ENCODE assay signal across 1 cellular context in genomic region chr11:33257160-33257896, GRCh38.
TF ChIP-seq lines count a peak whose summit lies in the region.

TSS of gene HIPK3 (plus strand) at chr11:33257381.

TF ChIP-seq in K562, 482 proteins besides CTCF, POLR2A, EP300 and RAD21 (continued from another document and continues in another):
- TF ChIP-seq TEAD4 (IDR thresholded peaks at IDR 0.05; ENCODE audit: low read length), result no peak
- TF ChIP-seq TEAD4 (CRISPR knock-in tag; IDR thresholded peaks at IDR 0.05; ENCODE audit: borderline replicate concordance), result no peak
- 0 out of 2 replicates have a peak, but pooled peaks have one; percentile 54 for TF ChIP-seq ZNF24 (IDR thresholded peaks at IDR 0.05)
- TF ChIP-seq ZNF589 (CRISPR knock-in tag; IDR thresholded peaks at IDR 0.05; ENCODE audit: low read depth), result no peak; the same call in 1 of the 2 replicates
- no peak; the same call in 1 of the 2 replicates for TF ChIP-seq DPF2 (IDR thresholded peaks at IDR 0.05)
- TF ChIP-seq ZNF12 (CRISPR knock-in tag; IDR thresholded peaks at IDR 0.05), result 0 out of 2 replicates have a peak, but pooled peaks have one; percentile 31
- no peak for TF ChIP-seq SFPQ (IDR thresholded peaks at IDR 0.05; ENCODE audit: low read depth, low read length)
- TF ChIP-seq TAF1 (IDR thresholded peaks at IDR 0.05; ENCODE audit: control insufficient read depth, extremely low read depth, insufficient read depth, low read length, severe bottlenecking), result peak; percentile 48
- TF ChIP-seq THRAP3 (IDR thresholded peaks at IDR 0.05; ENCODE audit: borderline replicate concordance), result no peak
- TF ChIP-seq ZNF212 (CRISPR knock-in tag; IDR thresholded peaks at IDR 0.05), result 0 out of 2 replicates have a peak, but pooled peaks have one; percentile 31
- TF ChIP-seq, protein P1, sequence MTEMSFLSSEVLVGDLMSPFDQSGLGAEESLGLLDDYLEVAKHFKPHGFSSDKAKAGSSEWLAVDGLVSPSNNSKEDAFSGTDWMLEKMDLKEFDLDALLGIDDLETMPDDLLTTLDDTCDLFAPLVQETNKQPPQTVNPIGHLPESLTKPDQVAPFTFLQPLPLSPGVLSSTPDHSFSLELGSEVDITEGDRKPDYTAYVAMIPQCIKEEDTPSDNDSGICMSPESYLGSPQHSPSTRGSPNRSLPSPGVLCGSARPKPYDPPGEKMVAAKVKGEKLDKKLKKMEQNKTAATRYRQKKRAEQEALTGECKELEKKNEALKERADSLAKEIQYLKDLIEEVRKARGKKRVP (CRISPR knock-in tag; IDR thresholded peaks at IDR 0.05), result no peak
- peak; percentile 57; the same call in 1 of the 2 replicates for TF ChIP-seq HNRNPL (IDR thresholded peaks at IDR 0.05; ENCODE audit: low read depth, low read length)
- peak; percentile 72 for TF ChIP-seq ZNF740 (CRISPR knock-in tag; IDR thresholded peaks at IDR 0.05)
- no peak for TF ChIP-seq ZNF740 (tag; IDR thresholded peaks at IDR 0.05)
- TF ChIP-seq, protein P2, sequence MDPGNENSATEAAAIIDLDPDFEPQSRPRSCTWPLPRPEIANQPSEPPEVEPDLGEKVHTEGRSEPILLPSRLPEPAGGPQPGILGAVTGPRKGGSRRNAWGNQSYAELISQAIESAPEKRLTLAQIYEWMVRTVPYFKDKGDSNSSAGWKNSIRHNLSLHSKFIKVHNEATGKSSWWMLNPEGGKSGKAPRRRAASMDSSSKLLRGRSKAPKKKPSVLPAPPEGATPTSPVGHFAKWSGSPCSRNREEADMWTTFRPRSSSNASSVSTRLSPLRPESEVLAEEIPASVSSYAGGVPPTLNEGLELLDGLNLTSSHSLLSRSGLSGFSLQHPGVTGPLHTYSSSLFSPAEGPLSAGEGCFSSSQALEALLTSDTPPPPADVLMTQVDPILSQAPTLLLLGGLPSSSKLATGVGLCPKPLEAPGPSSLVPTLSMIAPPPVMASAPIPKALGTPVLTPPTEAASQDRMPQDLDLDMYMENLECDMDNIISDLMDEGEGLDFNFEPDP (CRISPR knock-in tag; IDR thresholded peaks at IDR 0.05), result 0 out of 2 replicates have a peak, but pooled peaks have one; percentile 58
- no peak for TF ChIP-seq ZNF146 (CRISPR knock-in tag; IDR thresholded peaks at IDR 0.05; ENCODE audit: unreplicated experiment)
- TF ChIP-seq SMAD4 (CRISPR knock-in tag; conservative IDR thresholded peaks at IDR 0.05), result peak; percentile 71; the same call in 1 of the 2 replicates
- TF ChIP-seq ARID4B (CRISPR knock-in tag; IDR thresholded peaks at IDR 0.05), result peak; percentile 58; the same call in 1 of the 2 replicates
- peak; percentile 33 for TF ChIP-seq U2AF1 (optimal IDR thresholded peaks at IDR 0.05; ENCODE audit: low read depth, low read length)
- TF ChIP-seq PURB (CRISPR knock-in tag; IDR thresholded peaks at IDR 0.05; ENCODE audit: low read depth), result no peak
- TF ChIP-seq NR3C1 (CRISPR knock-in tag; IDR thresholded peaks at IDR 0.05), result peak; percentile 75
- peak; percentile 61; the same call in 1 of the 2 replicates for TF ChIP-seq RBM14 (IDR thresholded peaks at IDR 0.05; ENCODE audit: borderline replicate concordance, insufficient read depth, low read depth, low read length)
- TF ChIP-seq, protein P3, sequence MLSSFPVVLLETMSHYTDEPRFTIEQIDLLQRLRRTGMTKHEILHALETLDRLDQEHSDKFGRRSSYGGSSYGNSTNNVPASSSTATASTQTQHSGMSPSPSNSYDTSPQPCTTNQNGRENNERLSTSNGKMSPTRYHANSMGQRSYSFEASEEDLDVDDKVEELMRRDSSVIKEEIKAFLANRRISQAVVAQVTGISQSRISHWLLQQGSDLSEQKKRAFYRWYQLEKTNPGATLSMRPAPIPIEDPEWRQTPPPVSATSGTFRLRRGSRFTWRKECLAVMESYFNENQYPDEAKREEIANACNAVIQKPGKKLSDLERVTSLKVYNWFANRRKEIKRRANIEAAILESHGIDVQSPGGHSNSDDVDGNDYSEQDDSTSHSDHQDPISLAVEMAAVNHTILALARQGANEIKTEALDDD (IDR thresholded peaks at IDR 0.05), result no peak
- TF ChIP-seq, protein P4, sequence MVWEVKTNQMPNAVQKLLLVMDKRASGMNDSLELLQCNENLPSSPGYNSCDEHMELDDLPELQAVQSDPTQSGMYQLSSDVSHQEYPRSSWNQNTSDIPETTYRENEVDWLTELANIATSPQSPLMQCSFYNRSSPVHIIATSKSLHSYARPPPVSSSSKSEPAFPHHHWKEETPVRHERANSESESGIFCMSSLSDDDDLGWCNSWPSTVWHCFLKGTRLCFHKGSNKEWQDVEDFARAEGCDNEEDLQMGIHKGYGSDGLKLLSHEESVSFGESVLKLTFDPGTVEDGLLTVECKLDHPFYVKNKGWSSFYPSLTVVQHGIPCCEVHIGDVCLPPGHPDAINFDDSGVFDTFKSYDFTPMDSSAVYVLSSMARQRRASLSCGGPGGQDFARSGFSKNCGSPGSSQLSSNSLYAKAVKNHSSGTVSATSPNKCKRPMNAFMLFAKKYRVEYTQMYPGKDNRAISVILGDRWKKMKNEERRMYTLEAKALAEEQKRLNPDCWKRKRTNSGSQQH (CRISPR knock-in tag; IDR thresholded peaks at IDR 0.05), result 0 out of 2 replicates have a peak, but pooled peaks have one; percentile 44
- 0 out of 2 replicates have a peak, but pooled peaks have one; percentile 42 for TF ChIP-seq ELF1 (tag; IDR thresholded peaks at IDR 0.05)
- TF ChIP-seq TAF9B (IDR thresholded peaks at IDR 0.05; ENCODE audit: partially characterized antibody), result peak; percentile 20
- TF ChIP-seq GATAD2A (IDR thresholded peaks at IDR 0.05), result no peak
- TF ChIP-seq ZSCAN29 (IDR thresholded peaks at IDR 0.05), result no peak
- peak; percentile 37 to 56; a peak in 2 of 4 replicates for TF ChIP-seq MLLT1 (IDR thresholded peaks at IDR 0.05)
- TF ChIP-seq, protein P5, sequence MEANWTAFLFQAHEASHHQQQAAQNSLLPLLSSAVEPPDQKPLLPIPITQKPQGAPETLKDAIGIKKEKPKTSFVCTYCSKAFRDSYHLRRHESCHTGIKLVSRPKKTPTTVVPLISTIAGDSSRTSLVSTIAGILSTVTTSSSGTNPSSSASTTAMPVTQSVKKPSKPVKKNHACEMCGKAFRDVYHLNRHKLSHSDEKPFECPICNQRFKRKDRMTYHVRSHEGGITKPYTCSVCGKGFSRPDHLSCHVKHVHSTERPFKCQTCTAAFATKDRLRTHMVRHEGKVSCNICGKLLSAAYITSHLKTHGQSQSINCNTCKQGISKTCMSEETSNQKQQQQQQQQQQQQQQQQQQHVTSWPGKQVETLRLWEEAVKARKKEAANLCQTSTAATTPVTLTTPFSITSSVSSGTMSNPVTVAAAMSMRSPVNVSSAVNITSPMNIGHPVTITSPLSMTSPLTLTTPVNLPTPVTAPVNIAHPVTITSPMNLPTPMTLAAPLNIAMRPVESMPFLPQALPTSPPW (CRISPR knock-in tag; IDR thresholded peaks at IDR 0.05), result no peak
- no peak for TF ChIP-seq STAT5A (IDR thresholded peaks at IDR 0.05; ENCODE audit: borderline replicate concordance, low read length)
- TF ChIP-seq DIDO1 (tag; IDR thresholded peaks at IDR 0.05; ENCODE audit: low read depth), result no peak
- TF ChIP-seq, protein P6, sequence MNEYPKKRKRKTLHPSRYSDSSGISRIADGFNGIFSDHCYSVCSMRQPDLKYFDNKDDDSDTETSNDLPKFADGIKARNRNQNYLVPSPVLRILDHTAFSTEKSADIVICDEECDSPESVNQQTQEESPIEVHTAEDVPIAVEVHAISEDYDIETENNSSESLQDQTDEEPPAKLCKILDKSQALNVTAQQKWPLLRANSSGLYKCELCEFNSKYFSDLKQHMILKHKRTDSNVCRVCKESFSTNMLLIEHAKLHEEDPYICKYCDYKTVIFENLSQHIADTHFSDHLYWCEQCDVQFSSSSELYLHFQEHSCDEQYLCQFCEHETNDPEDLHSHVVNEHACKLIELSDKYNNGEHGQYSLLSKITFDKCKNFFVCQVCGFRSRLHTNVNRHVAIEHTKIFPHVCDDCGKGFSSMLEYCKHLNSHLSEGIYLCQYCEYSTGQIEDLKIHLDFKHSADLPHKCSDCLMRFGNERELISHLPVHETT (CRISPR knock-in tag; conservative IDR thresholded peaks at IDR 0.05 in 1 of 2, IDR thresholded peaks at IDR 0.05 in 1 of 2), result peak in 1 of 2 experiments; percentile 44; a peak in 3 of 4 replicates
- TF ChIP-seq EZH2 (IDR thresholded peaks at IDR 0.05; ENCODE audit: borderline replicate concordance, low read depth, low read length), result no peak
- no peak for TF ChIP-seq ZFP36 (IDR thresholded peaks at IDR 0.05; ENCODE audit: low read depth, low read length, partially characterized antibody)
- TF ChIP-seq, protein P7, sequence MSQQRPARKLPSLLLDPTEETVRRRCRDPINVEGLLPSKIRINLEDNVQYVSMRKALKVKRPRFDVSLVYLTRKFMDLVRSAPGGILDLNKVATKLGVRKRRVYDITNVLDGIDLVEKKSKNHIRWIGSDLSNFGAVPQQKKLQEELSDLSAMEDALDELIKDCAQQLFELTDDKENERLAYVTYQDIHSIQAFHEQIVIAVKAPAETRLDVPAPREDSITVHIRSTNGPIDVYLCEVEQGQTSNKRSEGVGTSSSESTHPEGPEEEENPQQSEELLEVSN (IDR thresholded peaks at IDR 0.05; ENCODE audit: borderline replicate concordance in 1 of 2, extremely low read depth in 1 of 2, insufficient read depth in 1 of 2, insufficient read length in 1 of 2, low read depth in 1 of 2, low read length in 1 of 2, poor library complexity in 1 of 2, severe bottlenecking in 1 of 2), result peak; percentile 21 to 32
- peak; percentile 64 to 90 (median 65) for TF ChIP-seq YY1 (IDR thresholded peaks at IDR 0.05; ENCODE audit: borderline replicate concordance in 1 of 3, control insufficient read depth in 1 of 3, extremely low read depth in 1 of 3, insufficient read depth in 3 of 3, insufficient read length in 1 of 3, insufficient replicate concordance in 2 of 3, low read depth in 1 of 3, low read length in 2 of 3)
- no peak for TF ChIP-seq TEAD2 (tag; IDR thresholded peaks at IDR 0.05)
- TF ChIP-seq SUPT5H (IDR thresholded peaks at IDR 0.05), result peak; percentile 74; the same call in 1 of the 2 replicates
